ENCODE assay signal across 1 cellular context in genomic region chr18:25229080-25229479, GRCh38.
TF ChIP-seq lines count a peak whose summit lies in the region.

No MANE protein-coding gene starts in this region.

TF ChIP-seq in K562, 482 proteins besides CTCF, POLR2A, EP300 and RAD21 (continued from another document and continues in another):
- TF ChIP-seq ZBTB12 (CRISPR knock-in tag; IDR thresholded peaks at IDR 0.05) (0 out of 2 replicates have a peak, but pooled peaks have one; percentile 18), NFATC3 (IDR thresholded peaks at IDR 0.05) (no peak), ZNF174 (CRISPR knock-in tag; IDR thresholded peaks at IDR 0.05) (no peak), MEIS2 (IDR thresholded peaks at IDR 0.05; ENCODE audit: partially characterized antibody) (peak; percentile 70), SIX5 (IDR thresholded peaks at IDR 0.05; ENCODE audit: borderline replicate concordance in 1 of 2, insufficient read depth in 1 of 2, low read depth in 1 of 2, low read length in 2 of 2) (no peak), TSHZ1 (CRISPR knock-in tag; IDR thresholded peaks at IDR 0.05) (no peak), MTA2 (IDR thresholded peaks at IDR 0.05; ENCODE audit: low read depth) (peak; percentile 84), U2AF1 (optimal IDR thresholded peaks at IDR 0.05; ENCODE audit: low read depth, low read length) (no peak), XRCC5 (IDR thresholded peaks at IDR 0.05; ENCODE audit: low read depth, low read length) (no peak), ZSCAN32 (CRISPR knock-in tag; IDR thresholded peaks at IDR 0.05) (no peak), MED1 (CRISPR knock-in tag; IDR thresholded peaks at IDR 0.05; ENCODE audit: borderline replicate concordance) (no peak), HMG20B (CRISPR knock-in tag; IDR thresholded peaks at IDR 0.05) (no peak), HINFP (tag; conservative IDR thresholded peaks at IDR 0.05; ENCODE audit: low read depth) (no peak), RHOXF2B (CRISPR knock-in tag; conservative IDR thresholded peaks at IDR 0.05) (no peak), IRF2 (CRISPR knock-in tag; IDR thresholded peaks at IDR 0.05) (no peak), FOXM1 (IDR thresholded peaks at IDR 0.05; ENCODE audit: low read depth) (peak; percentile 77), FOXM1 (CRISPR knock-in tag; IDR thresholded peaks at IDR 0.05; ENCODE audit: low read depth) (no peak), NUFIP1 (IDR thresholded peaks at IDR 0.05; ENCODE audit: partially characterized antibody) (no peak), ZNF232 (CRISPR knock-in tag; IDR thresholded peaks at IDR 0.05) (no peak), ARID3A (IDR thresholded peaks at IDR 0.05; ENCODE audit: borderline replicate concordance, low read depth, low read length) (no peak), RFX7 (CRISPR knock-in tag; IDR thresholded peaks at IDR 0.05) (no peak), TSC22D4 (tag; IDR thresholded peaks at IDR 0.05) (no peak), TRIM28 (IDR thresholded peaks at IDR 0.05) (no peak), ETS2 (tag; IDR thresholded peaks at IDR 0.05; ENCODE audit: borderline replicate concordance, poor library complexity, severe bottlenecking) (no peak), GATA2 (CRISPR knock-in tag; IDR thresholded peaks at IDR 0.05) (no peak), SNRNP70 (optimal IDR thresholded peaks at IDR 0.05; ENCODE audit: low read depth, low read length) (no peak), HDAC2 (IDR thresholded peaks at IDR 0.05) (no peak), ZNF512 (tag; IDR thresholded peaks at IDR 0.05) (no peak), ZNF75A (CRISPR knock-in tag; IDR thresholded peaks at IDR 0.05) (no peak), FOXP4 (CRISPR knock-in tag; IDR thresholded peaks at IDR 0.05; ENCODE audit: borderline replicate concordance) (no peak), ZBTB17 (CRISPR knock-in tag; IDR thresholded peaks at IDR 0.05) (peak; percentile 38; the same call in 1 of the 2 replicates), ETS1 (conservative IDR thresholded peaks at IDR 0.05; ENCODE audit: control insufficient read depth, low read depth, low read length) (no peak), TRIM24 (IDR thresholded peaks at IDR 0.05) (peak in 1 of 2 experiments; percentile 78; a peak in 3 of 4 replicates), ZNF134 (CRISPR knock-in tag; conservative IDR thresholded peaks at IDR 0.05) (no peak), ZMIZ1 (IDR thresholded peaks at IDR 0.05; ENCODE audit: low read depth in 2 of 2, low read length in 2 of 2) (peak in 1 of 2 experiments; percentile 80; a peak in 2 of 4 replicates), ZBTB33 (CRISPR knock-in tag; IDR thresholded peaks at IDR 0.05) (no peak), TCF3 (CRISPR knock-in tag; IDR thresholded peaks at IDR 0.05) (peak; percentile 90), HNRNPK (IDR thresholded peaks at IDR 0.05; ENCODE audit: low read depth, low read length, poor library complexity, severe bottlenecking) (no peak), RBM34 (IDR thresholded peaks at IDR 0.05; ENCODE audit: borderline replicate concordance, insufficient read depth, low read length) (no peak), HES1 (IDR thresholded peaks at IDR 0.05; ENCODE audit: low read depth) (0 out of 2 replicates have a peak, but pooled peaks have one; percentile 31), POLR2AphosphoS5 (IDR thresholded peaks at IDR 0.05; ENCODE audit: control insufficient read depth, insufficient read depth, low read depth, low read length) (peak; percentile 59; the same call in 1 of the 2 replicates)
